Comparison of ENCODE assay signal across 8 cellular contexts in genomic region chr19:55809381-55810058, GRCh38. TPM values are rescaled to one million over a fixed set of nuclear protein-coding genes. Genes with fewer than 3 reads are reported as not detected.
DNase-seq lines count a peak whose midpoint lies in the region; ATAC-seq lines count a peak whose summit lies in the region.

No MANE protein-coding gene starts in this region.

- peaks cover 22% of the 10 kb centered on the region for H3K27me3 Mint-ChIP-seq in activated T-cell treated with anti-CD3 and anti-CD28 coated beads, Interleukin-2, amount 50 U/mL, for 24 hours

- H3K4me3 Mint-ChIP-seq in activated T-cell treated with anti-CD3 and anti-CD28 coated beads, Interleukin-2, amount 50 U/mL, for 24 hours = no peak overlapping the region

- DNase-seq in Daoy (ENCODE audit: low read depth) (peak; percentile 97), HS-5 (ENCODE audit: low read depth) (peak; percentile 8), NCI-H526 (lab: John Stamatoyannopoulos, UW) (peak; percentile 97 to 98), iPS DF 4.7 (ENCODE audit: extremely low read depth, low spot score) (peak; percentile 89), NCI-H128 (lab: John Stamatoyannopoulos, UW; ENCODE audit: unreplicated experiment) (no peak)
- DNase-seq in activated T-cell treated with anti-CD3 and anti-CD28 coated beads, Interleukin-2, amount 50 U/mL, for 24 hours = peak; percentile 41
- peak; percentile 20 to 28 for DNase-seq in stimulated activated CD4-positive, alpha-beta T cell treated with anti-CD3 and anti-CD28 coated beads, Interleukin-4, amount 100 ng/mL, for 48 hours (ENCODE audit: low read depth in 2 of 2)

- H3K36me3 Mint-ChIP-seq in activated T-cell treated with anti-CD3 and anti-CD28 coated beads, Interleukin-2, amount 50 U/mL, for 24 hours (ENCODE audit: low read depth) = no peaks in the 10 kb centered on the region

- H3K27ac Mint-ChIP-seq in activated T-cell treated with anti-CD3 and anti-CD28 coated beads, Interleukin-2, amount 50 U/mL, for 24 hours = no peak overlapping the region

- ATAC-seq in GM19467 (IDR thresholded peaks at IDR 0.05; ENCODE audit: unreplicated experiment) = no peak

- peaks cover 22% of the 10 kb centered on the region for H3K9me3 Mint-ChIP-seq in activated T-cell treated with anti-CD3 and anti-CD28 coated beads, Interleukin-2, amount 50 U/mL, for 24 hours

- H3K4me1 Mint-ChIP-seq in activated T-cell treated with anti-CD3 and anti-CD28 coated beads, Interleukin-2, amount 50 U/mL, for 24 hours (ENCODE audit: low read depth) = peaks cover 2% of the 10 kb centered on the region

RNA-seq across cellular contexts. Expression of gene NLRP11, which starts 22.3 kb away (rescaled TPM):
- total RNA-seq in Daoy (2014; rRNA removed; shearing (Covaris generic)) = 4.1 and 5.1 TPM in 2 replicates

RNA-seq across cellular contexts. Expression of gene NLRP4, which starts 26.8 kb away (rescaled TPM):
- total RNA-seq in Daoy (2014; rRNA removed; shearing (Covaris generic)) = 0.60 and 0.80 TPM in 2 replicates

RNA-seq across cellular contexts. Expression of gene RFPL4AL1, which starts 40.6 kb away (rescaled TPM):
- total RNA-seq in Daoy (2014; rRNA removed; shearing (Covaris generic)) = 46.6 and 54.4 TPM in 2 replicates

RNA-seq across cellular contexts. Expression of gene RFPL4A, which starts 50.6 kb away (rescaled TPM):
- total RNA-seq in Daoy (2014; rRNA removed; shearing (Covaris generic)) = 64.2 and 89.1 TPM in 2 replicates
